In the genomic region with DNA sequence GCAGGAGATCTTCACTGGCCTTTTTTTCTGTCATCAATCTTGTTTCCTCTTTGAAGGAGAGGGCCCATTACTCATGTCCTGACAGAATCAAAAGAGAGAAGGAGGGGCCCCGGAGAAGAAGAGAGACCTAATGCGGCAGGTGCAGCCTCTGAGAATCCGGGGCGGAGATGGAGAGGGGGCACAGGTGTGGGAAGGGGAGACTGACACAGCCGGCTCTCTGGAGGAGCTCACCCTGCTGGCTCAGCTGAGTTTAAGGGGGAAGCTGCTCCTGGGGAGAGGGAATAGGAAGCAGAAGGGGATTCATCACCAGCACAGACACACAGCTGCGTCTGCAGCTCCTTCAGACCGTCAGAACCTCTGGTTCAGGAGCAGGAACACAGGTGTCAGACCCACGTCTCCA, we compare ENCODE assay signal across 26 cellular contexts.
DNase-seq lines count a peak whose midpoint lies in the region; TF ChIP-seq lines count a peak whose summit lies in the region.
"Had no signal": no experiment of that assay in that cellular context is flagged by ENCODE, and none has a peak within 500 bp of the region (broad histone marks: within the 10 kb centered on the region; RNA-seq: fewer than 3 reads in every experiment).

No MANE protein-coding gene starts in this region.

- H4K8ac ChIP-seq in H9 (replicated peaks; ENCODE audit: insufficient read length, low read depth, low read length), result no peak overlapping the region

- H3K27ac ChIP-seq in H9 (ENCODE audit: insufficient read length, low read depth, low read length), result no peak overlapping the region
- H3K27ac ChIP-seq: ascending aorta, gastroesophageal sphincter, thyroid gland had no signal

- no peak overlapping the region for H3K56ac ChIP-seq in H9 (ENCODE audit: insufficient read length, low read depth, low read length)

- H3K18ac ChIP-seq in H9 (ENCODE audit: insufficient read length, low read depth, low read length), result no peak overlapping the region

- H4K91ac ChIP-seq in H9 (ENCODE audit: insufficient read length, low read depth, low read length), result no peak overlapping the region

- TF ChIP-seq CTCF in H9 (conservative IDR thresholded peaks at IDR 0.05) (no peak), nephron progenitor cell (IDR thresholded peaks at IDR 0.05) (no peak)

- H2BK5ac ChIP-seq in H9 (ENCODE audit: insufficient read length, low read length), result no peak overlapping the region

- H3K36me3 Mint-ChIP-seq in H9 (ENCODE audit: insufficient read depth in 1 of 3, low read depth in 3 of 3) (peaks cover 0 to 3% (median 0%) of the 10 kb centered on the region in 3 experiments; a peak in 1 of 7 replicates), nephron progenitor cell (ENCODE audit: low read depth) (peaks cover 6% of the 10 kb centered on the region)
- H3K36me3 Mint-ChIP-seq: activated CD4-positive, alpha-beta memory T cell treated with anti-CD3 and anti-CD28 coated beads for 36 hours; activated naive CD8-positive, alpha-beta T cell had no signal

- H4K5ac ChIP-seq in H9 (ENCODE audit: insufficient read length, low read depth, low read length), result no peak overlapping the region

- peaks cover 17 to 36% of the 10 kb centered on the region in 2 experiments for H3K4me1 Mint-ChIP-seq in H9
- peaks cover 56% of the 10 kb centered on the region for H3K4me1 Mint-ChIP-seq in nephron progenitor cell

- H3K27me3 Mint-ChIP-seq in H9 (ENCODE audit: low read depth) (peaks cover 18% of the 10 kb centered on the region), nephron progenitor cell (ENCODE audit: low read depth, poor library complexity) (peaks cover 18% of the 10 kb centered on the region)
- H3K27me3 Mint-ChIP-seq: dendritic cell treated with granulocyte-macrophage colony-stimulating factor and Interleukin-4, amounts not matched to agents 40 ng/mL and 50 ng/mL, for 4 days had no signal

- H2AFZ ChIP-seq in H9 (ENCODE audit: low read length), result no peak overlapping the region

- no peak overlapping the region for H2BK15ac ChIP-seq in H9 (ENCODE audit: low read depth, low read length)

- H3K23ac ChIP-seq in H9 (ENCODE audit: insufficient read length, low read depth, low read length), result no peak overlapping the region

- no peaks in the 10 kb centered on the region for H3K79me1 ChIP-seq in H9 (ENCODE audit: insufficient read depth, low read depth, low read length, poor library complexity, severe bottlenecking)

- H3K9me3 Mint-ChIP-seq in H9, result no peaks in the 10 kb centered on the region
- peaks cover 9% of the 10 kb centered on the region for H3K9me3 Mint-ChIP-seq in nephron progenitor cell

- H3K79me2 ChIP-seq in H9 (ENCODE audit: insufficient read depth, low read length), result no peaks in the 10 kb centered on the region

- no peak overlapping the region for H2BK120ac ChIP-seq in H9 (ENCODE audit: low read depth, low read length, poor library complexity, severe bottlenecking)

- H3K4ac ChIP-seq in H9 (ENCODE audit: low read depth, low read length), result no peak overlapping the region

- H3K23me2 ChIP-seq in H9 (ENCODE audit: insufficient read length, low read depth, low read length, poor library complexity, severe bottlenecking), result no peaks in the 10 kb centered on the region

- H3K9me3 ChIP-seq in H9 (ENCODE audit: control insufficient read depth, low read depth, low read length), result no peaks in the 10 kb centered on the region
- H3K9me3 ChIP-seq: ascending aorta, gastroesophageal sphincter, thyroid gland had no signal

- no peak overlapping the region for H2AK5ac ChIP-seq in H9 (ENCODE audit: insufficient read length, low read length)

- no peak overlapping the region for H3T11ph ChIP-seq in H9 (ENCODE audit: low read length)

- peak; percentile 53 for DNase-seq in H9
- DNase-seq in NCI-H128 (lab: John Stamatoyannopoulos, UW; ENCODE audit: unreplicated experiment), result peak; percentile 25
- DNase-seq in NCI-H510A treated with DMSO at 0.1 percent for 48 hours (lab: John Stamatoyannopoulos, UW), result peak; percentile 63
- no peak for DNase-seq in nephron progenitor cell
- no peak for DNase-seq in HuH-7.5 (ENCODE audit: low spot score)
- DNase-seq in amygdala (lab: John Stamatoyannopoulos, UW), result no peak
- DNase-seq in AG20443 (ENCODE audit: low spot score), result no peak
- DNase-seq: activated CD4-positive, alpha-beta memory T cell treated with anti-CD3 and anti-CD28 coated beads for 36 hours; activated CD4-positive, CD25-positive, alpha-beta regulatory T cell; activated CD8-positive, alpha-beta memory T cell treated with anti-CD3 and anti-CD28 coated beads, Interleukin-2, amount 50 U/mL, for 48 hours; hippocampal formation; KBM-7; left ventricle myocardium superior; MM.1S; NCI-H2029 treated with DMSO at 0.1 percent for 48 hours; PC-3; posterior cingulate gyrus; Right ventricle myocardium superior; stimulated activated CD4-positive, alpha-beta T cell treated with anti-CD3 and anti-CD28 coated beads, Interleukin-15, amount 100 ng/mL, for 24 hours; thyroid gland had no signal

- no peaks in the 10 kb centered on the region for H4K20me1 ChIP-seq in H9 (ENCODE audit: control insufficient read depth, insufficient read depth, insufficient read length)

- H2BK20ac ChIP-seq in H9 (ENCODE audit: low read depth, low read length, poor library complexity, severe bottlenecking), result no peak overlapping the region

- H2BK12ac ChIP-seq in H9 (ENCODE audit: insufficient read length, low read depth, low read length), result no peak overlapping the region

- peaks cover 6% of the 10 kb centered on the region; the same call in 1 of the 2 replicates for H3K4me1 ChIP-seq in H9 (ENCODE audit: insufficient read depth, low read length)
- H3K4me1 ChIP-seq: ascending aorta, gastroesophageal sphincter, thyroid gland had no signal

- no peak overlapping the region for H3K9ac ChIP-seq in H9 (ENCODE audit: extremely low read depth, insufficient read length, low read length)

- H3K4me2 ChIP-seq in H9 (ENCODE audit: insufficient read depth, insufficient read length, low read length), result no peak overlapping the region

- H3K27ac Mint-ChIP-seq in H9 (peak overlapping the region in 1 of 3 experiments; percentile 66; a peak in 2 of 7 replicates), nephron progenitor cell (peak overlapping the region; percentile 81)
- H3K27ac Mint-ChIP-seq: activated CD4-positive, alpha-beta memory T cell treated with anti-CD3 and anti-CD28 coated beads for 36 hours; activated naive CD8-positive, alpha-beta T cell; activated T-helper 2 cell treated with anti-CD3 and anti-CD28 coated beads, Interferon-gamma antibody, Interleukin-2, Interleukin-4, amounts not matched to agents 10 μg/mL and 5 μg/mL and 100 μg/mL, durations not matched to agents 14 hours and 24 hours and 36 hours; dendritic cell treated with granulocyte-macrophage colony-stimulating factor and Interleukin-4, amounts not matched to agents 40 ng/mL and 50 ng/mL, for 4 days; stimulated activated naive CD8-positive, alpha-beta T cell treated with anti-CD3 and anti-CD28 coated beads, Interleukin-15, Interleukin-2, amounts not matched to agents 100 ng/mL and 50 ng/mL, for 24 hours had no signal

- peak overlapping the region in 1 of 2 experiments; percentile 27; a peak in 1 of 5 replicates for H3K4me3 Mint-ChIP-seq in H9
- peak overlapping the region; percentile 45 for H3K4me3 Mint-ChIP-seq in nephron progenitor cell
- H3K4me3 Mint-ChIP-seq: activated CD4-positive, alpha-beta memory T cell treated with anti-CD3 and anti-CD28 coated beads for 36 hours; activated naive CD8-positive, alpha-beta T cell; dendritic cell treated with granulocyte-macrophage colony-stimulating factor and Interleukin-4, amounts not matched to agents 40 ng/mL and 50 ng/mL, for 4 days; stimulated activated naive CD8-positive, alpha-beta T cell treated with anti-CD3 and anti-CD28 coated beads, Interleukin-15, Interleukin-2, amounts not matched to agents 100 ng/mL and 50 ng/mL, for 24 hours had no signal

- WGBS in H9 (ENCODE audit: extremely low coverage, insufficient read length, low lambda C conversion rate), result no CpG with 5 or more reads among the region's 8 CpGs

- no peak overlapping the region for H3K14ac ChIP-seq in H9 (ENCODE audit: insufficient read depth, low read length)

- no peaks in the 10 kb centered on the region for H3K27me3 ChIP-seq in H9 (ENCODE audit: insufficient read depth, low read length)
- H3K27me3 ChIP-seq: ascending aorta, thyroid gland had no signal

Comparison
In these comparisons a context has a peak if more than half of its experiments do, and no peak if none do; other contexts are left out.
1. DNase-seq: peak in H9 (single experiment), NCI-H128 (single experiment) and NCI-H510A treated with DMSO at 0.1 percent for 48 hours (single experiment); none in nephron progenitor cell (single experiment), HuH-7.5 (single experiment), amygdala (0 of 56) and AG20443 (single experiment).